ENCODE assay signal across 9 cellular contexts in genomic region chr19:41537789-41538188, GRCh38. TPM values are rescaled to one million over a fixed set of nuclear protein-coding genes. Genes with fewer than 3 reads are reported as not detected.
DNase-seq lines count a peak whose midpoint lies in the region; ATAC-seq, FAIRE-seq and TF ChIP-seq lines count a peak whose summit lies in the region.
"Had no signal": no experiment of that assay in that cellular context is flagged by ENCODE, and none has a peak within 500 bp of the region (broad histone marks: within the 10 kb centered on the region; RNA-seq: fewer than 3 reads in every experiment).

No MANE protein-coding gene starts in this region.

- H3K4me1 Mint-ChIP-seq in GM23338: no peaks in the 10 kb centered on the region; the same call in 1 of the 3 replicates

- peak; percentile 62 to 88 for TF ChIP-seq CTCF in GM23338 (conservative IDR thresholded peaks at IDR 0.05; ENCODE audit: low read depth in 2 of 2)
- TF ChIP-seq CTCF in WI38 (IDR thresholded peaks at IDR 0.05; ENCODE audit: low read depth, low read length): peak; percentile 37; the same call in 1 of the 2 replicates
- peak; percentile 43; the same call in 1 of the 2 replicates for TF ChIP-seq CTCF in HepG2 (CRISPR knock-in tag; IDR thresholded peaks at IDR 0.05)

- H3K9ac ChIP-seq in HepG2 (ENCODE audit: insufficient read depth, low read depth, low read length): no peak overlapping the region

- H3K36me3 ChIP-seq in GM23338 (ENCODE audit: insufficient read depth) (no peaks in the 10 kb centered on the region), HepG2 (replicated peaks in 1 of 2; ENCODE audit: control insufficient read depth in 1 of 2, insufficient read depth in 2 of 2, low read length in 2 of 2) (no peaks in the 10 kb centered on the region)

- peaks cover 3% of the 10 kb centered on the region; the same call in 1 of the 3 replicates for H3K9me3 Mint-ChIP-seq in GM23338
- H3K9me3 Mint-ChIP-seq: activated T-helper 2 cell treated with anti-CD3 and anti-CD28 coated beads, Interferon-gamma antibody, Interleukin-2, Interleukin-4, amounts not matched to agents 10 μg/mL and 5 μg/mL and 100 μg/mL, durations not matched to agents 14 hours and 24 hours and 36 hours had no signal

- H2AFZ ChIP-seq in GM23338 (no peak overlapping the region; the same call in 1 of the 2 replicates), HepG2 (ENCODE audit: low read length) (no peak overlapping the region)

- H3K36me3 Mint-ChIP-seq in GM23338 (ENCODE audit: low read depth): no peaks in the 10 kb centered on the region

- peaks cover 5% of the 10 kb centered on the region for H3K27me3 Mint-ChIP-seq in GM23338 (ENCODE audit: insufficient read depth, low read depth, poor library complexity)

- POLR2A ChIA-PET in HepG2 (lab: Yijun Ruan, JAX): no interaction called here

- H3K4me3 Mint-ChIP-seq in GM23338: no peak overlapping the region

- H3K9me3 ChIP-seq in HepG2 (ENCODE audit: low read length): no peaks in the 10 kb centered on the region

- BruUV-seq in HepG2 (replicated peaks; lab: Mats Ljungman, UMichigan): no TSS peak

- peak; percentile 75 for DNase-seq in CD1c-positive myeloid dendritic cell (ENCODE audit: extremely low spot score)
- peak; percentile 74 for DNase-seq in GM23338 (ENCODE audit: low spot score)
- peak; percentile 6 for DNase-seq in HepG2 (ENCODE audit: low spot score)
- DNase-seq in H54 (ENCODE audit: insufficient read length, low spot score): no peak
- DNase-seq in LoVo (ENCODE audit: low spot score): no peak
- DNase-seq in stimulated activated CD4-positive, alpha-beta T cell treated with anti-CD3 and anti-CD28 coated beads, Interleukin-4, amount 100 ng/mL, for 1 hour: no peak

- in situ Hi-C loops in HepG2 (cut with HindIII; ENCODE audit: extremely low pct_ligation_motif_present, low pct_unique_long_range_greater_than_20kb): no loop called here

- 53% methylated on average over 1 of the region's 1 CpG for WGBS in HepG2 (ENCODE audit: low lambda C conversion rate)

- no peak overlapping the region for H3K27ac ChIP-seq in GM23338 (ENCODE audit: low read depth)
- H3K27ac ChIP-seq in HepG2 (ENCODE audit: extremely low read length, insufficient read depth, low read length): no peak overlapping the region

- CTCF ChIA-PET in HepG2 (lab: Yijun Ruan, JAX; ENCODE audit: low intra/inter-chr PET ratio, low total read pairs): interaction anchor here (1.7 kb wide), 1 partner anchor 88 kb away, joined by 12 read pairs; no protein-coding TSS in a partner anchor

- FAIRE-seq in HepG2 (lab: Jason Lieb, UNC) (no peak), H54 (lab: Jason Lieb, UNC) (no peak)

- H3K27me3 ChIP-seq in GM23338 (ENCODE audit: insufficient read depth): no peaks in the 10 kb centered on the region
- H3K27me3 ChIP-seq in HepG2 (ENCODE audit: control insufficient read depth in 1 of 2, insufficient read depth in 2 of 2, low read length in 2 of 2): peaks cover 0 to 13% of the 10 kb centered on the region in 2 experiments; a peak in 1 of 5 replicates

- H3K4me2 ChIP-seq in GM23338: no peak overlapping the region
- H3K4me2 ChIP-seq in HepG2 (ENCODE audit: low read depth, low read length): no peak overlapping the region

- H3K79me2 ChIP-seq in GM23338 (replicated peaks; ENCODE audit: insufficient read depth) (no peaks in the 10 kb centered on the region), HepG2 (ENCODE audit: insufficient read depth, low read length) (no peaks in the 10 kb centered on the region)

- H4K20me1 ChIP-seq in GM23338 (replicated peaks; ENCODE audit: insufficient read depth) (no peaks in the 10 kb centered on the region), HepG2 (ENCODE audit: insufficient read depth, low read length) (no peaks in the 10 kb centered on the region)

- intact Hi-C loops in HepG2 (cut with micrococcal nuclease; ENCODE audit: unreplicated experiment): no loop called here

- H3K4me1 ChIP-seq in GM23338 (ENCODE audit: insufficient read depth) (no peaks in the 10 kb centered on the region), HepG2 (ENCODE audit: insufficient read depth, low read length) (no peaks in the 10 kb centered on the region)

- TF ChIP-seq EP300 in HepG2 (IDR thresholded peaks at IDR 0.05; ENCODE audit: low read depth in 2 of 2, low read length in 2 of 2) (no peak), HepG2 (CRISPR knock-in tag; IDR thresholded peaks at IDR 0.05; ENCODE audit: borderline replicate concordance) (no peak)

- H3K27ac Mint-ChIP-seq in GM23338: no peak overlapping the region

- H3K9me2 ChIP-seq in GM23338 (ENCODE audit: insufficient read depth): no peaks in the 10 kb centered on the region

- no peaks in the 10 kb centered on the region for H3F3A ChIP-seq in GM23338 (replicated peaks; ENCODE audit: low read depth)

- H3K4me3 ChIP-seq in GM23338 (no peak overlapping the region), WI38 (ENCODE audit: low read depth, low read length) (no peak overlapping the region), HepG2 (replicated peaks in 1 of 3; ENCODE audit: insufficient read depth in 1 of 3, low read depth in 2 of 3, low read length in 3 of 3) (no peak overlapping the region)

- TF ChIP-seq POLR2A in HepG2 (IDR thresholded peaks at IDR 0.05; ENCODE audit: insufficient read depth in 1 of 2, low read depth in 2 of 2, low read length in 2 of 2): no peak
- no peak for TF ChIP-seq POLR2A in H54 (IDR thresholded peaks at IDR 0.05; ENCODE audit: low read depth, low read length)

- peak; percentile 59 for ATAC-seq in GM23338
- no peak for ATAC-seq in HepG2
- no peak for ATAC-seq in HG03280 (IDR thresholded peaks at IDR 0.05; ENCODE audit: unreplicated experiment)

- no peak for TF ChIP-seq RAD21 in HepG2 (CRISPR knock-in tag; IDR thresholded peaks at IDR 0.05)

TF ChIP-seq in GM23338, 12 proteins besides CTCF, POLR2A, EP300 and RAD21 (continues in another document):
- no peak for TF ChIP-seq STAT1 (IDR thresholded peaks at IDR 0.05; ENCODE audit: unreplicated experiment)
- no peak for TF ChIP-seq POLR2AphosphoS5 (IDR thresholded peaks at IDR 0.05; ENCODE audit: low read depth)

TF ChIP-seq in HepG2, 621 proteins besides CTCF, POLR2A, EP300 and RAD21:
- TF ChIP-seq ZNF589 (CRISPR knock-in tag; conservative IDR thresholded peaks at IDR 0.05) (no peak), STAG1 (CRISPR knock-in tag; IDR thresholded peaks at IDR 0.05) (peak; percentile 24), HDAC1 (CRISPR knock-in tag; IDR thresholded peaks at IDR 0.05) (no peak)
TF ChIP-seq in HepG2: peak in this region for 1.

RNA-seq across cellular contexts. Expression of gene CEACAM21, which starts 38.2 kb away (rescaled TPM):
- not detected in 2 replicates for total RNA-seq in GM23338 (2014; rRNA removed; shearing (Covaris generic))
- not detected in 2 replicates for polyA plus RNA-seq in GM23338 (2016; fragmentation: Nextera tagmentation; extraction: Ambion mirVana)
- not detected in 2 replicates for total RNA-seq in HepG2 (2016; rRNA removed; fragmentation: Illumina TruSeq; extraction: Trizol)
- not detected in 2 replicates for total RNA-seq in HepG2 (2016; cell fraction: cytosol; rRNA removed; fragmentation: Illumina TruSeq; extraction: Trizol; ENCODE audit: low read depth)
- not detected in 2 replicates for total RNA-seq in HepG2 (2016; cell fraction: insoluble cytoplasmic fraction; rRNA removed; fragmentation: Illumina TruSeq; extraction: Trizol)
- not detected in 2 replicates for total RNA-seq in HepG2 (2016; cell fraction: membrane; rRNA removed; fragmentation: Illumina TruSeq; extraction: Trizol)
- total RNA-seq in HepG2 (2016; cell fraction: nucleus; rRNA removed; fragmentation: Illumina TruSeq; extraction: Trizol): not detected in 2 replicates
- polyA plus RNA-seq in HepG2 (2011; rRNA removed): 0.05 TPM in 1 of 2 replicates, not detected in the other
- polyA plus RNA-seq in HepG2 (2011; cell fraction: cytosol; rRNA removed): not detected in 2 replicates
- not detected in 2 replicates for polyA plus RNA-seq in HepG2 (2011; cell fraction: nucleus; rRNA removed)
- polyA plus RNA-seq in HepG2 (2012): not detected in 2 replicates
- polyA plus RNA-seq in HepG2 (2016; cell fraction: cytosol; fragmentation: Illumina TruSeq; extraction: Trizol; ENCODE audit: low read depth): not detected in 2 replicates
- not detected in 2 replicates for polyA plus RNA-seq in HepG2 (2016; cell fraction: insoluble cytoplasmic fraction; fragmentation: Illumina TruSeq; extraction: Trizol; ENCODE audit: low read depth)
- not detected in 2 replicates for polyA plus RNA-seq in HepG2 (2016; cell fraction: membrane; fragmentation: Illumina TruSeq; extraction: Trizol; ENCODE audit: low read depth)
- not detected in 2 replicates for polyA plus RNA-seq in HepG2 (2016; cell fraction: nucleus; fragmentation: Illumina TruSeq; extraction: Trizol; ENCODE audit: insufficient read depth, low read depth)
- polyA minus RNA-seq in HepG2 (2011; rRNA and poly(A)+ RNA removed; ENCODE audit: low replicate concordance): 0.20 TPM in 1 of 2 replicates, not detected in the other
- polyA minus RNA-seq in HepG2 (2011; cell fraction: cytosol; rRNA and poly(A)+ RNA removed): not detected in 2 replicates
- not detected in 2 replicates for polyA minus RNA-seq in HepG2 (2011; cell fraction: nucleus; rRNA and poly(A)+ RNA removed)

Comparison
In these comparisons a context has a peak if more than half of its experiments do, and no peak if none do; other contexts are left out.
1. DNase-seq: peak in CD1c-positive myeloid dendritic cell (single experiment), GM23338 (single experiment) and HepG2 (single experiment); none in H54 (single experiment), LoVo (single experiment) and stimulated activated CD4-positive, alpha-beta T cell treated with anti-CD3 and anti-CD28 coated beads, Interleukin-4, amount 100 ng/mL, for 1 hour (single experiment).
2. Peak in every context shown above with its lines, with median percentiles within 50 percentile points of each other: CTCF ChIP-seq.